In the genomic region with DNA sequence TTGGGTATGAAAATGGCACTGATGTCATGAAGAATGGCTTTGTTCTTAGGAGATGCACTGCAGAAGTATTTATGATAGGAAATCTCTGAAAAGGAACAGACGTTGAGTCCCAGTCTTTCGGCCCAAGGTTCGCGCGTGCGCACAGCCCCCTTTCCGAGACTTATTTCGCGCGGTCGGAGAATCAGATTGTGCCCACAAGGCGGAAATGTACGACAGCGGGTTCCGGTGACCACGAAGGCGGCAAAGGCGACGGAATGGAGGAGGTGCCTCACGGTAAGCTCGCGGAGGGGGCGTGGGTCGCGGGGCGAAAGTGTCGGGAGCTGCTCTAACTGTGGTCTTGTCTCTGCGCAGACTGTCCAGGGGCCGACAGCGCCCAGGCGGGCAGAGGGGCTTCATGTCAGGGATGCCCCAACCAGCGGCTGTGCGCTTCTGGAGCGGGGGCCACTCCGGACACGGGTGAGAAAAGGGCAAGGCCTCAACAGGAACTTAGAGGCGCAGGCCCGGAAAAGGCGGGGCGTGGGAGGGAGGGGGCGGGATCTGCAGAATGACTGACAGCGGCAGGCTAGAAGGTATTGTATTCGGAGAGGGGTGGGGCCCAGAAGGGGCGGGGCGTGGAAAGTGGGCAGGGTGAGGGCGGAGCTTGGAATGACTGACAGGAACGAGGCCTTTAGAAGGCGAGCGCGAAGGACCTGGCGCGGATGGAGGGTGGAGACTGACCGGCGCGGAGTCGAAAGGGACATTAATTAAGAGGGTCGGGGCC, we compare ENCODE assay signal across 1 cellular context.
TF ChIP-seq lines count a peak whose summit lies in the region.

TSS of gene NUBP1 (plus strand) at position 233 of the 760 bp plus-strand sequence. CDS start at position 255, 22 bp downstream.

TF ChIP-seq in K562, 482 proteins besides CTCF, POLR2A, EP300 and RAD21 (continued from another document and continues in another):
- TF ChIP-seq AFF4 (CRISPR knock-in tag; IDR thresholded peaks at IDR 0.05) (no peak), BCLAF1 (IDR thresholded peaks at IDR 0.05; ENCODE audit: borderline replicate concordance in 1 of 2, control insufficient read depth in 1 of 2, low read depth in 2 of 2, low read length in 1 of 2) (no peak), BHLHE40 (IDR thresholded peaks at IDR 0.05; ENCODE audit: low read length) (0 out of 2 replicates have a peak, but pooled peaks have one; percentile 19), ZBTB8A (IDR thresholded peaks at IDR 0.05; ENCODE audit: partially characterized antibody) (no peak), SRSF9 (IDR thresholded peaks at IDR 0.05; ENCODE audit: borderline replicate concordance, low read depth, low read length) (no peak), ZNF184 (CRISPR knock-in tag; IDR thresholded peaks at IDR 0.05) (no peak), ZBTB33 (CRISPR knock-in tag; IDR thresholded peaks at IDR 0.05) (0 out of 2 replicates have a peak, but pooled peaks have one; percentile 4), ZNF239 (CRISPR knock-in tag; IDR thresholded peaks at IDR 0.05) (no peak), NR2C2 (CRISPR knock-in tag; IDR thresholded peaks at IDR 0.05) (peak; percentile 16; the same call in 1 of the 2 replicates), NR2C2 (tag; IDR thresholded peaks at IDR 0.05) (peak; percentile 61; the same call in 1 of the 2 replicates), DNMT1 (IDR thresholded peaks at IDR 0.05) (no peak), ZBTB12 (CRISPR knock-in tag; IDR thresholded peaks at IDR 0.05) (0 out of 2 replicates have a peak, but pooled peaks have one; percentile 46), TGIF2 (CRISPR knock-in tag; IDR thresholded peaks at IDR 0.05) (no peak), ZNF232 (CRISPR knock-in tag; IDR thresholded peaks at IDR 0.05) (no peak), TOE1 (IDR thresholded peaks at IDR 0.05; ENCODE audit: borderline replicate concordance) (peak; percentile 61; the same call in 1 of the 2 replicates), TOE1 (CRISPR knock-in tag; IDR thresholded peaks at IDR 0.05; ENCODE audit: borderline replicate concordance, low read depth) (no peak), TAF1 (IDR thresholded peaks at IDR 0.05; ENCODE audit: control insufficient read depth, extremely low read depth, insufficient read depth, low read length, severe bottlenecking) (peak; percentile 76), NCOA1 (IDR thresholded peaks at IDR 0.05; ENCODE audit: low read depth) (peak; percentile 70; the same call in 1 of the 2 replicates), GABPA (tag; conservative IDR thresholded peaks at IDR 0.05; ENCODE audit: low read depth) (peak; percentile 96), DPF2 (IDR thresholded peaks at IDR 0.05) (no peak; the same call in none of the 2 replicates), SMC3 (conservative IDR thresholded peaks at IDR 0.05; ENCODE audit: insufficient read depth, low read depth, low read length) (no peak), HDAC2 (IDR thresholded peaks at IDR 0.05) (peak; percentile 89), ATF1 (CRISPR knock-in tag; IDR thresholded peaks at IDR 0.05) (no peak), ATF1 (tag; IDR thresholded peaks at IDR 0.05) (peak; percentile 86), EP400 (IDR thresholded peaks at IDR 0.05) (peak; percentile 98), ARID2 (IDR thresholded peaks at IDR 0.05) (no peak), ZBTB7A (IDR thresholded peaks at IDR 0.05; ENCODE audit: borderline replicate concordance, control insufficient read depth, low read depth, low read length) (peak; percentile 15; the same call in 1 of the 2 replicates), ZFP36 (IDR thresholded peaks at IDR 0.05; ENCODE audit: low read depth, low read length, partially characterized antibody) (no peak), DIDO1 (tag; IDR thresholded peaks at IDR 0.05; ENCODE audit: low read depth) (peak; percentile 57; the same call in 1 of the 2 replicates), NFIC (IDR thresholded peaks at IDR 0.05) (peak; percentile 66), GATAD2A (IDR thresholded peaks at IDR 0.05) (no peak)
- TF ChIP-seq, protein P1, sequence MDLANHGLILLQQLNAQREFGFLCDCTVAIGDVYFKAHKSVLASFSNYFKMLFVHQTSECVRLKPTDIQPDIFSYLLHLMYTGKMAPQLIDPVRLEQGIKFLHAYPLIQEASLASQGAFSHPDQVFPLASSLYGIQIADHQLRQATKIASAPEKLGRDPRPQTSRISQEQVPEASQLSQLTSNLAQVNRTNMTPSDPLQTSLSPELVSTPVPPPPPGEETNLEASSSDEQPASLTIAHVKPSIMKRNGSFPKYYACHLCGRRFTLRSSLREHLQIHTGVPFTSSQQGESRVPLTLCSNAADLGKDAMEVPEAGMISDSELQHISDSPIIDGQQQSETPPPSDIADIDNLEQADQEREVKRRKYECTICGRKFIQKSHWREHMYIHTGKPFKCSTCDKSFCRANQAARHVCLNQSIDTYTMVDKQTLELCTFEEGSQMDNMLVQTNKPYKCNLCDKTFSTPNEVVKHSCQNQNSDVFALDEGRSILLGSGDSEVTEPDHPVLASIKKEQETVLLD (IDR thresholded peaks at IDR 0.05), result peak; percentile 95
- TF ChIP-seq, protein P2, sequence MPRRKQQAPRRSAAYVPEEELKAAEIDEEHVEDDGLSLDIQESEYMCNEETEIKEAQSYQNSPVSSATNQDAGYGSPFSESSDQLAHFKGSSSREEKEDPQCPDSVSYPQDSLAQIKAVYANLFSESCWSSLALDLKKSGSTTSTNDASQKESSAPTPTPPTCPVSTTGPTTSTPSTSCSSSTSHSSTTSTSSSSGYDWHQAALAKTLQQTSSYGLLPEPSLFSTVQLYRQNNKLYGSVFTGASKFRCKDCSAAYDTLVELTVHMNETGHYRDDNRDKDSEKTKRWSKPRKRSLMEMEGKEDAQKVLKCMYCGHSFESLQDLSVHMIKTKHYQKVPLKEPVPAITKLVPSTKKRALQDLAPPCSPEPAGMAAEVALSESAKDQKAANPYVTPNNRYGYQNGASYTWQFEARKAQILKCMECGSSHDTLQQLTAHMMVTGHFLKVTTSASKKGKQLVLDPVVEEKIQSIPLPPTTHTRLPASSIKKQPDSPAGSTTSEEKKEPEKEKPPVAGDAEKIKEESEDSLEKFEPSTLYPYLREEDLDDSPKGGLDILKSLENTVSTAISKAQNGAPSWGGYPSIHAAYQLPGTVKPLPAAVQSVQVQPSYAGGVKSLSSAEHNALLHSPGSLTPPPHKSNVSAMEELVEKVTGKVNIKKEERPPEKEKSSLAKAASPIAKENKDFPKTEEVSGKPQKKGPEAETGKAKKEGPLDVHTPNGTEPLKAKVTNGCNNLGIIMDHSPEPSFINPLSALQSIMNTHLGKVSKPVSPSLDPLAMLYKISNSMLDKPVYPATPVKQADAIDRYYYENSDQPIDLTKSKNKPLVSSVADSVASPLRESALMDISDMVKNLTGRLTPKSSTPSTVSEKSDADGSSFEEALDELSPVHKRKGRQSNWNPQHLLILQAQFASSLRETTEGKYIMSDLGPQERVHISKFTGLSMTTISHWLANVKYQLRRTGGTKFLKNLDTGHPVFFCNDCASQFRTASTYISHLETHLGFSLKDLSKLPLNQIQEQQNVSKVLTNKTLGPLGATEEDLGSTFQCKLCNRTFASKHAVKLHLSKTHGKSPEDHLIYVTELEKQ (CRISPR knock-in tag; IDR thresholded peaks at IDR 0.05), result no peak
- TF ChIP-seq, protein P3, sequence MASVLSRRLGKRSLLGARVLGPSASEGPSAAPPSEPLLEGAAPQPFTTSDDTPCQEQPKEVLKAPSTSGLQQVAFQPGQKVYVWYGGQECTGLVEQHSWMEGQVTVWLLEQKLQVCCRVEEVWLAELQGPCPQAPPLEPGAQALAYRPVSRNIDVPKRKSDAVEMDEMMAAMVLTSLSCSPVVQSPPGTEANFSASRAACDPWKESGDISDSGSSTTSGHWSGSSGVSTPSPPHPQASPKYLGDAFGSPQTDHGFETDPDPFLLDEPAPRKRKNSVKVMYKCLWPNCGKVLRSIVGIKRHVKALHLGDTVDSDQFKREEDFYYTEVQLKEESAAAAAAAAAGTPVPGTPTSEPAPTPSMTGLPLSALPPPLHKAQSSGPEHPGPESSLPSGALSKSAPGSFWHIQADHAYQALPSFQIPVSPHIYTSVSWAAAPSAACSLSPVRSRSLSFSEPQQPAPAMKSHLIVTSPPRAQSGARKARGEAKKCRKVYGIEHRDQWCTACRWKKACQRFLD (CRISPR knock-in tag; IDR thresholded peaks at IDR 0.05), result no peak
- TF ChIP-seq, protein P4, sequence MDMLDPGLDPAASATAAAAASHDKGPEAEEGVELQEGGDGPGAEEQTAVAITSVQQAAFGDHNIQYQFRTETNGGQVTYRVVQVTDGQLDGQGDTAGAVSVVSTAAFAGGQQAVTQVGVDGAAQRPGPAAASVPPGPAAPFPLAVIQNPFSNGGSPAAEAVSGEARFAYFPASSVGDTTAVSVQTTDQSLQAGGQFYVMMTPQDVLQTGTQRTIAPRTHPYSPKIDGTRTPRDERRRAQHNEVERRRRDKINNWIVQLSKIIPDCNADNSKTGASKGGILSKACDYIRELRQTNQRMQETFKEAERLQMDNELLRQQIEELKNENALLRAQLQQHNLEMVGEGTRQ (CRISPR knock-in tag; IDR thresholded peaks at IDR 0.05), result no peak
- TF ChIP-seq, protein P5, sequence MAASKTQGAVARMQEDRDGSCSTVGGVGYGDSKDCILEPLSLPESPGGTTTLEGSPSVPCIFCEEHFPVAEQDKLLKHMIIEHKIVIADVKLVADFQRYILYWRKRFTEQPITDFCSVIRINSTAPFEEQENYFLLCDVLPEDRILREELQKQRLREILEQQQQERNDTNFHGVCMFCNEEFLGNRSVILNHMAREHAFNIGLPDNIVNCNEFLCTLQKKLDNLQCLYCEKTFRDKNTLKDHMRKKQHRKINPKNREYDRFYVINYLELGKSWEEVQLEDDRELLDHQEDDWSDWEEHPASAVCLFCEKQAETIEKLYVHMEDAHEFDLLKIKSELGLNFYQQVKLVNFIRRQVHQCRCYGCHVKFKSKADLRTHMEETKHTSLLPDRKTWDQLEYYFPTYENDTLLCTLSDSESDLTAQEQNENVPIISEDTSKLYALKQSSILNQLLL (CRISPR knock-in tag; IDR thresholded peaks at IDR 0.05; ENCODE audit: borderline replicate concordance), result no peak
